Comparison of ENCODE assay signal across 10 cellular contexts in genomic region chr11:129423426-129423825, GRCh38. TPM values are rescaled to one million over a fixed set of nuclear protein-coding genes. Genes with fewer than 3 reads are reported as not detected.
"Had no signal": no experiment of that assay in that cellular context is flagged by ENCODE, and none has a peak within 500 bp of the region (broad histone marks: within the 10 kb centered on the region; RNA-seq: fewer than 3 reads in every experiment).

No MANE protein-coding gene starts in this region.

- H3K4me3 ChIP-seq: GM23248, HAP-1 had no signal

- H3K4me3 Mint-ChIP-seq: HFFc6, IgD-negative memory B cell had no signal

- H3K9me3 ChIP-seq: HAP-1 had no signal

- DNase-seq: GM23248, GOT3, H7, HFFc6, KBM-7 had no signal

- H3K9me3 Mint-ChIP-seq: HFFc6 had no signal

- H3K4me1 ChIP-seq: HAP-1 had no signal

- H3K27ac Mint-ChIP-seq: HFFc6, IgD-negative memory B cell had no signal

- H3K27me3 Mint-ChIP-seq: IgD-negative memory B cell had no signal

- H3K27ac ChIP-seq: GM23248, HL-60 had no signal

- H3K36me3 ChIP-seq: HAP-1 had no signal

- H3K4me1 Mint-ChIP-seq: IgD-negative memory B cell had no signal

RNA-seq across cellular contexts. Expression of gene BARX2, which starts 47.8 kb away (rescaled TPM):
- total RNA-seq: GM23248, H4, H7, HFFc6, HT1080 had no signal
- polyA plus RNA-seq: GM23248, IgD-negative memory B cell had no signal
